25 cellular contexts compared by ENCODE assay signal in the genomic region with DNA sequence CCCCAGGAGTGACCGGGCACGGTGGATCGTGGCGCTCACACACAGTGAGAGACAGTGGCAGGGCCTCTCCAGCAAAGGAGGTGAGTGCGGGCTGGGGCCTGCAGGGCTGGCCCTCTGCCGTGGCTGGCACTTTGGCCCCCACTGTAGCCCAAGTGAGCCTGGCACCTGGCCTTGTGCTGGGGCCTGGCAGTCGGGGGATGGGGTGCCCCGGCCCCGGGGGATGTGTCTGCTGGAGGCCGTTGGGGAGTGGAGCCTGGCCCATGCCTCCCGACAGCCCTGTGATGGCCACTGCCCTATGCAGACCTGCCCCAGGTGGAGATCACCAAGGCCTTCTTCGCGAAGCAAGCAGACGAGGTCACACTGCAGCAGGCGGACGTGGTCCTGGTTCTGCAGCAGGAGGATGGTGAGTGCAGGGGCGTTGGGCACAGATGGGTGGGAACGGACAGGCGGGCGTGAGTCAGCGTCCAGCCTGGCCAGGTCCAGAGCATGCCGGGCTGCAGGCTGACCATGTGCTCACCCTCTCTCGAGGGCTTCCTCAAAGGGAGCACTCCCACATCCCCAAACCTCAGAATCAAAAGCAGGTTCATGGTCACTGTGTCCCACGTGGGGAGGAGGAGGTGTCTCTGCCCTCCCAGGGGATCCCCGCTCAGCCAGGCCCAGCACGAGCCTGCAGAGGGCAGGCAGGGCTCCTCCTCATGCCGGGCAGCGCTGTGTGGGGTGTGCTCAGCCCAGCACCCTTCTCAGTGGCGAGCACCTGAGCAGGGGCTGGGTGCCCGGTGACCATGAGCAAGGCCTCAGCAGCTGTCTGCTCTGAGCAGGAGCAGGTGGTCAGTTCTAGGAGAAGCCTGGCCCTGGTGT. TPM values are rescaled to one million over a fixed set of nuclear protein-coding genes. Genes with fewer than 3 reads are reported as not detected.
"Had no signal": no experiment of that assay in that cellular context is flagged by ENCODE, and none has a peak within 500 bp of the region (broad histone marks: within the 10 kb centered on the region; RNA-seq: fewer than 3 reads in every experiment).

No MANE protein-coding gene starts in this region.

- H3K4me1 ChIP-seq: uterus had no signal

- DNase-seq: activated B cell treated with CpG ODN at 0.5 μM for 24 hours; activated CD4-positive, alpha-beta T cell treated with anti-CD3 and anti-CD28 coated beads, Interleukin-2, amount 50 U/mL, for 1 hour; activated CD8-positive, alpha-beta memory T cell treated with anti-CD3 and anti-CD28 coated beads, Interleukin-2, amount 10 ng/mL, durations not matched to agents 7 days and 5 days; activated CD8-positive, alpha-beta T cell treated with anti-CD3 and anti-CD28 coated beads, Interleukin-2, amount 10 ng/mL, durations not matched to agents 7 days and 5 days; activated naive CD8-positive, alpha-beta T cell treated with anti-CD3 and anti-CD28 coated beads, Interleukin-2, amount 50 U/mL, for 24 hours; activated T-cell treated with anti-CD3 and anti-CD28 coated beads, Interleukin-2, amount 50 U/mL, for 48 hours; amygdala; caudate nucleus; esophagus squamous epithelium; foreskin melanocyte; islet precursor cell; mammary epithelial cell; midbrain; ovary; stimulated activated CD4-positive, alpha-beta T cell treated with anti-CD3 and anti-CD28 coated beads, Interleukin-1b, Interleukin-23, amount 100 ng/mL, for 48 hours; stimulated activated CD4-positive, alpha-beta T cell treated with anti-CD3 and anti-CD28 coated beads, Interleukin-4, amount 100 ng/mL, for 4 hours; stimulated activated CD8-positive, alpha-beta memory T cell treated with anti-CD3 and anti-CD28 coated beads, Interleukin-4, amount 100 ng/mL, for 48 hours; stimulated activated naive B cell treated with anti-CD40 and anti-IgM and Interleukin-4, amounts not matched to agents 10 μg/mL and 1 μg/mL and 100 μg/mL, for 72 hours; T-helper 1 cell; uterus had no signal

- H3K4me3 ChIP-seq: esophagus squamous epithelium, ovary, skin epidermis, uterus had no signal

- H3K9me3 ChIP-seq: esophagus squamous epithelium, neutrophil, ovary, uterus had no signal

- H3K36me3 ChIP-seq: neutrophil, ovary, uterus had no signal

- ATAC-seq: activated CD8-positive, alpha-beta memory T cell treated with anti-CD3 and anti-CD28 coated beads, Interleukin-2, amount 10 ng/mL, durations not matched to agents 7 days and 5 days; activated CD8-positive, alpha-beta T cell treated with anti-CD3 and anti-CD28 coated beads, Interleukin-2, amount 10 ng/mL, durations not matched to agents 7 days and 5 days; activated naive CD8-positive, alpha-beta T cell treated with anti-CD3 and anti-CD28 coated beads, Interleukin-2, amount 50 U/mL, for 24 hours; sciatic nerve; stimulated activated naive B cell treated with anti-CD40 and anti-IgM and Interleukin-4, amounts not matched to agents 10 μg/mL and 1 μg/mL and 100 μg/mL, for 72 hours had no signal

- H3K27ac ChIP-seq: epithelial cell of prostate, esophagus squamous epithelium, neutrophil, ovary, skin epidermis, uterus had no signal

- H3K27me3 ChIP-seq: ovary, uterus had no signal

RNA-seq across cellular contexts. Expression of a gene that starts 25.3 kb away (rescaled TPM):
- total RNA-seq: activated B cell treated with CpG ODN at 0.5 μM for 24 hours; activated CD8-positive, alpha-beta memory T cell treated with anti-CD3 and anti-CD28 coated beads, Interleukin-2, amount 10 ng/mL, durations not matched to agents 7 days and 5 days; activated CD8-positive, alpha-beta T cell treated with anti-CD3 and anti-CD28 coated beads, Interleukin-2, amount 10 ng/mL, durations not matched to agents 7 days and 5 days; activated T-helper 2 cell treated with anti-CD3 and anti-CD28 coated beads, Interferon-gamma antibody, Interleukin-2, Interleukin-4, amounts not matched to agents 10 μg/mL and 5 μg/mL and 100 μg/mL, durations not matched to agents 14 hours and 24 hours and 36 hours had no signal
